In the genomic region with DNA sequence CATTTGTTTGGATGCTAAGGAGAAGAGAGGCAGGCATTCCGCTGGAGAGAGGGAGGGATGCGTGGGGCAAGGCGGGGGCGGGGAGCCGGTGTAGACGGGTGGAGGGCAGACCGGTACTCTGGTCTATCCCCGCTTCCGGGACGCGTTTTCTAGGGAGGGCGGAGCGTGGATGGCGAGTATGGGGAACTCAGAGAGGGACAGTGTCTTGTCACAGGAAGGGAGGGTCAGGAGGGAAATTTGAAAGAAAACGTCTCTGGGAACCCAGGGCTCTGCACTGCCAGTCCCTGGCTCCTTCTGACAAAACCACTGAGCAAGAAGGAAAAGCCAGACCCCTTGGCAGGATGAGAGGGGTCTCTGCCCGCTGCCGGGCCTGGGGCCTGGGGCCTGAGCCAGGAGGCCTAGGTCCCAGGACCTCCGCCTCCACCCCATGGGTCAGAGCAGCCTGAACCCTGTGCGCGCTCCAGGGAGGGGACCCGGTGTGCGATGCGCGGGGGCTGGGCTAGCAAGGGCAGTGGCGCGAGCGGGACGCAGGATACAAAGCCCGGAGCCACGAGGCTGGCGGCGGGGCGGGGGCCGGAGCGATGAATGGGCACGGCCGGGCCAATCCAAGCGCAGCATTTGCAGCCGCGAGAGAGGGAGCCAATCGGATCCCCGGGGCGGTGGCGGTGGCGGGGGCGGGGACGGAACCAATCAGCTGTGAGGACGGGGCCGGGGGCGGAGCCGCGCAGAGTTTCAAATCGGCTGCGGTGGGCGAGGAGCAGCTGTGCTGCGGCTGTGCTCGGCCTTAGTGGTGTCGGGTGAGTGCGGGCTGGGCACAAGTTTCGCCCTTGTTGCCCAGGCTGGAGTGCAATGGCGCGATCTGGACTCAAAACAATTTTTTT, we compare ENCODE assay signal across 8 cellular contexts. TPM values are rescaled to one million over a fixed set of nuclear protein-coding genes. Genes with fewer than 3 reads are reported as not detected.
A peak's percentile ranks its signal among the peaks of the same experiment; 100 is the strongest.
DNase-seq lines count a peak whose midpoint lies in the region; ATAC-seq and TF ChIP-seq lines count a peak whose summit lies in the region.

A gene with protein sequence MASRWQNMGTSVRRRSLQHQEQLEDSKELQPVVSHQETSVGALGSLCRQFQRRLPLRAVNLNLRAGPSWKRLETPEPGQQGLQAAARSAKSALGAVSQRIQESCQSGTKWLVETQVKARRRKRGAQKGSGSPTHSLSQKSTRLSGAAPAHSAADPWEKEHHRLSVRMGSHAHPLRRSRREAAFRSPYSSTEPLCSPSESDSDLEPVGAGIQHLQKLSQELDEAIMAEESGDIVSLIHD (plus strand): TSS at position 764 of the 881 bp plus-strand sequence. CDS start 656 bp downstream, outside the sequence.

- H3K4me3 Mint-ChIP-seq in activated CD4-positive, alpha-beta T cell treated with anti-CD3 and anti-CD28 coated beads for 36 hours = peak within 1 kb of the TSS; percentile 77

- H3K36me3 Mint-ChIP-seq in activated CD4-positive, alpha-beta T cell treated with anti-CD3 and anti-CD28 coated beads for 36 hours (ENCODE audit: low read depth) = no peaks in the 10 kb centered on the region

- no peaks in the 10 kb centered on the region for H3K4me1 ChIP-seq in colonic mucosa

- H3K27me3 Mint-ChIP-seq in activated CD4-positive, alpha-beta T cell treated with anti-CD3 and anti-CD28 coated beads for 36 hours = peaks cover 7% of the 10 kb centered on the region

- H3K4me3 ChIP-seq in AG04449 (ENCODE audit: low read depth, low read length) (peak within 1 kb of the TSS; percentile 72), colonic mucosa (peak within 1 kb of the TSS; percentile 77)

- POLR2A ChIA-PET in AG04449 (lab: Yijun Ruan, JAX) = interaction anchor here (0.6 to 0.7 kb wide), 2 partner anchors 11 to 196 kb away, joined by 3 to 6 read pairs; a partner anchor contains a TSS
- POLR2A ChIA-PET in activated CD4-positive, alpha-beta T cell treated with anti-CD3 and anti-CD28 coated beads for 36 hours (lab: Charles Lee) = interaction anchor here (0.6 kb wide), 1 partner anchor 375 kb away, joined by 5 read pairs; no protein-coding TSS in a partner anchor

- intact Hi-C loops in activated CD4-positive, alpha-beta T cell treated with anti-CD3 and anti-CD28 coated beads for 36 hours (cut with DNase I, micrococcal nuclease) = loop anchor here in 1 of 2 experiments (1.0 to 5.0 kb wide), 6 partner anchors 69 to 1252 kb away; partner anchors contain the start of genes C17orf100, DERL2, MED31 and MIS12
- intact Hi-C loops in colonic mucosa (cut with DNase I) (no loop called here), left colon (cut with DNase I, micrococcal nuclease) (no loop called here)

- CTCF ChIA-PET in AG04449 (lab: Yijun Ruan, JAX) = interaction anchor here (2.1 to 3.7 kb wide), 2 partner anchors 8 to 860 kb away, joined by 5 to 18 read pairs; partner anchors contain the start of genes AIPL1 and NLRP1
- CTCF ChIA-PET in activated CD4-positive, alpha-beta T cell treated with anti-CD3 and anti-CD28 coated beads for 36 hours (lab: Charles Lee) = interaction anchor here (0.7 to 2.6 kb wide), 3 partner anchors 7 to 862 kb away, joined by 3 to 8 read pairs (median 4); no protein-coding TSS in a partner anchor

- TF ChIP-seq CTCF in AG04449 (IDR thresholded peaks at IDR 0.05; ENCODE audit: insufficient read depth, low read length, missing control alignments) (no peak), colonic mucosa (IDR thresholded peaks at IDR 0.05) (no peak)

- H3K27ac Mint-ChIP-seq in activated CD4-positive, alpha-beta T cell treated with anti-CD3 and anti-CD28 coated beads for 36 hours = peak within 1 kb of the TSS; percentile 90

- peak within 1 kb of the TSS; percentile 16 to 63 for H3K9ac ChIP-seq in colonic mucosa (ENCODE audit: low read depth in 2 of 2, low read length in 2 of 2)

- no peaks in the 10 kb centered on the region for H3K9me3 ChIP-seq in colonic mucosa

- ATAC-seq in GM18907 (IDR thresholded peaks at IDR 0.05; ENCODE audit: unreplicated experiment) (peak; percentile 81), HG03139 (IDR thresholded peaks at IDR 0.05; ENCODE audit: unreplicated experiment) (peak; percentile 86), left colon (peak; percentile 97)
- ATAC-seq in activated CD4-positive, alpha-beta T cell treated with anti-CD3 and anti-CD28 coated beads for 36 hours = peak; percentile 98

- no peaks in the 10 kb centered on the region for H3K9me3 Mint-ChIP-seq in activated CD4-positive, alpha-beta T cell treated with anti-CD3 and anti-CD28 coated beads for 36 hours (ENCODE audit: low read depth)

- H3K27me3 ChIP-seq in colonic mucosa = no peaks in the 10 kb centered on the region

- H3K36me3 ChIP-seq in colonic mucosa = no peaks in the 10 kb centered on the region

- peak within 1 kb of the TSS; percentile 79 for H3K27ac ChIP-seq in colonic mucosa

- peaks cover 12% of the 10 kb centered on the region for H3K4me1 Mint-ChIP-seq in activated CD4-positive, alpha-beta T cell treated with anti-CD3 and anti-CD28 coated beads for 36 hours

- DNase-seq in AG04449 (ENCODE audit: low read depth, low spot score) (peak; percentile 29), NCI-H345 (lab: John Stamatoyannopoulos, UW) (peak; percentile 94), colonic mucosa (peak; percentile 97), left colon (peak; percentile 94 to 97)
- DNase-seq in activated CD4-positive, alpha-beta T cell treated with anti-CD3 and anti-CD28 coated beads for 36 hours = peak; percentile 97
- peak; percentile 83 to 94 (median 89) for DNase-seq in stimulated activated CD4-positive, alpha-beta T cell treated with anti-CD3 and anti-CD28 coated beads, Interleukin-1b, Interleukin-23, amount 100 ng/mL, for 24 hours (ENCODE audit: low read depth in 4 of 4, low spot score in 1 of 4)

RNA-seq across cellular contexts. Expression of the gene that starts here (rescaled TPM):
- 10 to 100 TPM in 1 of 2 experiments, 1 to 10 TPM in 1; 8.4 to 10.0 TPM for total RNA-seq in activated CD4-positive, alpha-beta T cell treated with anti-CD3 and anti-CD28 coated beads for 36 hours
- total RNA-seq in colonic mucosa (10 to 100 TPM in 1 of 2 donors, 1 to 10 TPM in 1; 4.3 to 26.0 TPM), left colon (1 to 10 TPM; 2.4 to 7.7 TPM)

Comparison
In these comparisons a context has a peak if more than half of its experiments do, and no peak if none do; other contexts are left out.
1. Peak in every context shown above with its lines: DNase-seq, ATAC-seq, H3K4me3 ChIP-seq and H3K27ac ChIP-seq.
2. DNase-seq: peak in every context shown above with its lines; median percentile 97 in activated CD4-positive, alpha-beta T cell treated with anti-CD3 and anti-CD28 coated beads for 36 hours; 97 in colonic mucosa; 96 in left colon; 94 in NCI-H345; 89 in stimulated activated CD4-positive, alpha-beta T cell treated with anti-CD3 and anti-CD28 coated beads, Interleukin-1b, Interleukin-23, amount 100 ng/mL, for 24 hours; 29 in AG04449.